2 cellular contexts compared by ENCODE assay signal in genomic region chr10:6383099-6383812, GRCh38.
TF ChIP-seq lines count a peak whose summit lies in the region.

No MANE protein-coding gene starts in this region.

TF ChIP-seq in endothelial cell of umbilical vein, 7 proteins besides CTCF, POLR2A, EP300 and RAD21:
- no peak for TF ChIP-seq MYC (IDR thresholded peaks at IDR 0.05; ENCODE audit: low read depth, low read length)
- TF ChIP-seq FOS (IDR thresholded peaks at IDR 0.05; ENCODE audit: borderline replicate concordance, insufficient read depth, low read length) = peak; percentile 40
- no peak for TF ChIP-seq EZH2 (IDR thresholded peaks at IDR 0.05; ENCODE audit: borderline replicate concordance, low read depth, low read length, severe bottlenecking)
- TF ChIP-seq POLR2AphosphoS5 (IDR thresholded peaks at IDR 0.05; ENCODE audit: insufficient read depth, low read depth, low read length) = no peak

TF ChIP-seq in GM23338, 12 proteins besides CTCF, POLR2A, EP300 and RAD21:
- no peak for TF ChIP-seq CREB1 (CRISPR knock-in tag; IDR thresholded peaks at IDR 0.05; ENCODE audit: low read depth)
- no peak for TF ChIP-seq ZNF331 (CRISPR knock-in tag; IDR thresholded peaks at IDR 0.05; ENCODE audit: low read depth)
- TF ChIP-seq EZH2phosphoT487 (IDR thresholded peaks at IDR 0.05; ENCODE audit: unreplicated experiment) = no peak
- TF ChIP-seq NANOG (IDR thresholded peaks at IDR 0.05; ENCODE audit: borderline replicate concordance) = no peak
- no peak for TF ChIP-seq EZH2 (IDR thresholded peaks at IDR 0.05; ENCODE audit: low read depth, unreplicated experiment)
- TF ChIP-seq, protein P1, sequence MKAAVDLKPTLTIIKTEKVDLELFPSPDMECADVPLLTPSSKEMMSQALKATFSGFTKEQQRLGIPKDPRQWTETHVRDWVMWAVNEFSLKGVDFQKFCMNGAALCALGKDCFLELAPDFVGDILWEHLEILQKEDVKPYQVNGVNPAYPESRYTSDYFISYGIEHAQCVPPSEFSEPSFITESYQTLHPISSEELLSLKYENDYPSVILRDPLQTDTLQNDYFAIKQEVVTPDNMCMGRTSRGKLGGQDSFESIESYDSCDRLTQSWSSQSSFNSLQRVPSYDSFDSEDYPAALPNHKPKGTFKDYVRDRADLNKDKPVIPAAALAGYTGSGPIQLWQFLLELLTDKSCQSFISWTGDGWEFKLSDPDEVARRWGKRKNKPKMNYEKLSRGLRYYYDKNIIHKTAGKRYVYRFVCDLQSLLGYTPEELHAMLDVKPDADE (IDR thresholded peaks at IDR 0.05) = no peak
- no peak for TF ChIP-seq ZNF114 (CRISPR knock-in tag; IDR thresholded peaks at IDR 0.05)
- no peak for TF ChIP-seq POLR2AphosphoS5 (IDR thresholded peaks at IDR 0.05; ENCODE audit: low read depth)
- TF ChIP-seq, protein P2, sequence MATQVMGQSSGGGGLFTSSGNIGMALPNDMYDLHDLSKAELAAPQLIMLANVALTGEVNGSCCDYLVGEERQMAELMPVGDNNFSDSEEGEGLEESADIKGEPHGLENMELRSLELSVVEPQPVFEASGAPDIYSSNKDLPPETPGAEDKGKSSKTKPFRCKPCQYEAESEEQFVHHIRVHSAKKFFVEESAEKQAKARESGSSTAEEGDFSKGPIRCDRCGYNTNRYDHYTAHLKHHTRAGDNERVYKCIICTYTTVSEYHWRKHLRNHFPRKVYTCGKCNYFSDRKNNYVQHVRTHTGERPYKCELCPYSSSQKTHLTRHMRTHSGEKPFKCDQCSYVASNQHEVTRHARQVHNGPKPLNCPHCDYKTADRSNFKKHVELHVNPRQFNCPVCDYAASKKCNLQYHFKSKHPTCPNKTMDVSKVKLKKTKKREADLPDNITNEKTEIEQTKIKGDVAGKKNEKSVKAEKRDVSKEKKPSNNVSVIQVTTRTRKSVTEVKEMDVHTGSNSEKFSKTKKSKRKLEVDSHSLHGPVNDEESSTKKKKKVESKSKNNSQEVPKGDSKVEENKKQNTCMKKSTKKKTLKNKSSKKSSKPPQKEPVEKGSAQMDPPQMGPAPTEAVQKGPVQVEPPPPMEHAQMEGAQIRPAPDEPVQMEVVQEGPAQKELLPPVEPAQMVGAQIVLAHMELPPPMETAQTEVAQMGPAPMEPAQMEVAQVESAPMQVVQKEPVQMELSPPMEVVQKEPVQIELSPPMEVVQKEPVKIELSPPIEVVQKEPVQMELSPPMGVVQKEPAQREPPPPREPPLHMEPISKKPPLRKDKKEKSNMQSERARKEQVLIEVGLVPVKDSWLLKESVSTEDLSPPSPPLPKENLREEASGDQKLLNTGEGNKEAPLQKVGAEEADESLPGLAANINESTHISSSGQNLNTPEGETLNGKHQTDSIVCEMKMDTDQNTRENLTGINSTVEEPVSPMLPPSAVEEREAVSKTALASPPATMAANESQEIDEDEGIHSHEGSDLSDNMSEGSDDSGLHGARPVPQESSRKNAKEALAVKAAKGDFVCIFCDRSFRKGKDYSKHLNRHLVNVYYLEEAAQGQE (IDR thresholded peaks at IDR 0.05; ENCODE audit: unreplicated experiment) = no peak
- no peak for TF ChIP-seq STAT1 (IDR thresholded peaks at IDR 0.05; ENCODE audit: unreplicated experiment)
- TF ChIP-seq JUNB (IDR thresholded peaks at IDR 0.05; ENCODE audit: unreplicated experiment) = no peak
- no peak for TF ChIP-seq ZNF462 (CRISPR knock-in tag; IDR thresholded peaks at IDR 0.05)
TF ChIP-seq in GM23338: peak in this region for 0.
